In genomic region chr5:61767231-61768080, GRCh38 we compare ENCODE assay signal across 23 cellular contexts.
"Had no signal": no experiment of that assay in that cellular context is flagged by ENCODE, and none has a peak within 500 bp of the region (broad histone marks: within the 10 kb centered on the region; RNA-seq: fewer than 3 reads in every experiment).

No MANE protein-coding gene starts in this region.

- H3K4me3 ChIP-seq: body of pancreas, colonic mucosa, lung, pancreas, sigmoid colon, spleen, tibial nerve, uterus had no signal

- H3K36me3 Mint-ChIP-seq: activated naive CD8-positive, alpha-beta T cell treated with anti-CD3 and anti-CD28 coated beads for 36 hours; natural killer cell treated with Interleukin-12 subunit alpha and Interleukin-12 subunit beta and Interleukin-15 and Interleukin-18, amount 100 ng/mL, for 72 hours; stimulated activated memory B cell treated with anti-CD40 and anti-IgM and Interleukin-4, amounts not matched to agents 10 μg/mL and 1 μg/mL and 100 μg/mL, for 72 hours had no signal

- DNase-seq: activated CD4-positive, alpha-beta T cell treated with anti-CD3 and anti-CD28 coated beads, Interleukin-2, amount 10 ng/mL, durations not matched to agents 24 days and 14 days; activated CD8-positive, alpha-beta T cell treated with anti-CD3 and anti-CD28 coated beads for 36 hours; activated naive CD4-positive, alpha-beta T cell; activated naive CD8-positive, alpha-beta T cell treated with anti-CD3 and anti-CD28 coated beads for 36 hours; activated T-cell treated with anti-CD3 and anti-CD28 coated beads, Interleukin-2, amount 50 U/mL, for 1 hour; amygdala; body of pancreas; colonic mucosa; foreskin melanocyte; glutamatergic neuron; hippocampal formation; islet precursor cell; pancreas; sigmoid colon; spleen; stimulated activated CD4-positive, alpha-beta T cell treated with anti-CD3 and anti-CD28 coated beads, Interleukin-4, amount 100 ng/mL, for 4 hours; uterus had no signal

- ATAC-seq: activated CD8-positive, alpha-beta T cell treated with anti-CD3 and anti-CD28 coated beads for 36 hours; activated T-helper 17 cell treated with anti-CD3 and anti-CD28 coated beads, Interleukin-2, amount 50 U/mL, for 72 hours; body of pancreas; natural killer cell treated with Interleukin-12 subunit alpha and Interleukin-12 subunit beta and Interleukin-15 and Interleukin-18, amount 100 ng/mL, for 72 hours; pancreas; stimulated activated memory B cell treated with anti-CD40 and anti-IgM and Interleukin-4, amounts not matched to agents 10 μg/mL and 1 μg/mL and 100 μg/mL, for 72 hours had no signal

- H3K27ac ChIP-seq: body of pancreas, colonic mucosa, neutrophil, pancreas, sigmoid colon, spleen, tibial nerve, uterus had no signal

- H3K27me3 Mint-ChIP-seq: activated CD4-positive, alpha-beta T cell treated with anti-CD3 and anti-CD28 coated beads, Interleukin-2, amount 10 ng/mL, durations not matched to agents 24 days and 14 days had no signal

- H3K4me1 Mint-ChIP-seq: activated CD4-positive, alpha-beta T cell treated with anti-CD3 and anti-CD28 coated beads, Interleukin-2, amount 10 ng/mL, durations not matched to agents 24 days and 14 days; activated naive CD8-positive, alpha-beta T cell treated with anti-CD3 and anti-CD28 coated beads for 36 hours; activated T-helper 17 cell treated with anti-CD3 and anti-CD28 coated beads, Interleukin-2, amount 50 U/mL, for 72 hours; stimulated activated memory B cell treated with anti-CD40 and anti-IgM and Interleukin-4, amounts not matched to agents 10 μg/mL and 1 μg/mL and 100 μg/mL, for 72 hours had no signal

- H3K27ac Mint-ChIP-seq: activated CD4-positive, alpha-beta T cell treated with anti-CD3 and anti-CD28 coated beads, Interleukin-2, amount 10 ng/mL, durations not matched to agents 24 days and 14 days; activated CD8-positive, alpha-beta T cell treated with anti-CD3 and anti-CD28 coated beads for 36 hours; activated naive CD8-positive, alpha-beta T cell treated with anti-CD3 and anti-CD28 coated beads for 36 hours; activated T-helper 17 cell treated with anti-CD3 and anti-CD28 coated beads, Interleukin-2, amount 50 U/mL, for 72 hours; natural killer cell treated with Interleukin-12 subunit alpha and Interleukin-12 subunit beta and Interleukin-15 and Interleukin-18, amount 100 ng/mL, for 72 hours; stimulated activated memory B cell treated with anti-CD40 and anti-IgM and Interleukin-4, amounts not matched to agents 10 μg/mL and 1 μg/mL and 100 μg/mL, for 72 hours had no signal

- H3K4me1 ChIP-seq: body of pancreas, colonic mucosa, pancreas, sigmoid colon, spleen, tibial nerve, uterus had no signal

- H3K36me3 ChIP-seq: colonic mucosa, neutrophil, pancreas, sigmoid colon, spleen, tibial nerve, uterus had no signal

- H3K4me3 Mint-ChIP-seq: activated CD4-positive, alpha-beta T cell treated with anti-CD3 and anti-CD28 coated beads, Interleukin-2, amount 10 ng/mL, durations not matched to agents 24 days and 14 days; activated CD8-positive, alpha-beta T cell treated with anti-CD3 and anti-CD28 coated beads for 36 hours; activated naive CD8-positive, alpha-beta T cell treated with anti-CD3 and anti-CD28 coated beads for 36 hours; activated T-helper 17 cell treated with anti-CD3 and anti-CD28 coated beads, Interleukin-2, amount 50 U/mL, for 72 hours; natural killer cell treated with Interleukin-12 subunit alpha and Interleukin-12 subunit beta and Interleukin-15 and Interleukin-18, amount 100 ng/mL, for 72 hours; stimulated activated memory B cell treated with anti-CD40 and anti-IgM and Interleukin-4, amounts not matched to agents 10 μg/mL and 1 μg/mL and 100 μg/mL, for 72 hours had no signal

- H3K9me3 Mint-ChIP-seq: activated CD4-positive, alpha-beta T cell treated with anti-CD3 and anti-CD28 coated beads, Interleukin-2, amount 10 ng/mL, durations not matched to agents 24 days and 14 days; activated T-helper 17 cell treated with anti-CD3 and anti-CD28 coated beads, Interleukin-2, amount 50 U/mL, for 72 hours; natural killer cell treated with Interleukin-12 subunit alpha and Interleukin-12 subunit beta and Interleukin-15 and Interleukin-18, amount 100 ng/mL, for 72 hours had no signal

- H3K27me3 ChIP-seq: body of pancreas, colonic mucosa, neutrophil, pancreas, sigmoid colon, tibial nerve, uterus had no signal
